Comparison of ENCODE assay signal across 13 cellular contexts in the genomic region with DNA sequence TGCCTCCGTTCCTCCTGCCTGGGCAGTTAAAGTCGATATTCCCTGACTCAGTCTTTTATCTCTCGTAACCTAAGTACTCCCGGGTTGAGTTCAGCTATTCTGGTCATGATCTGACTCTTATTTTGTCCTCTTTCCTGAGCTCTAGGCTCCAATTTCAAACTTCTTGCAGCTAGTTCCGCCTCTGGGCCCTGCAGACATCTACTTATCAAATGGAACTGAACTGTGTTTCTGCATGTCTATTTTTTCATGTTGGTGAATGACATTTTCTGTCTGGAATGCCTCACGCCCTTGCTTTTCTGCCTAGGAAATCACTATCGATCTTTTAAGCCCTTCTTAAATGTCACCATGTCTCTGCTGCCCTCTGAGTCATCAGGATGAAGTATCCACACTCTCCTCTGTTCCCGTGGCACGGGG.
DNase-seq lines count a peak whose midpoint lies in the region; ATAC-seq, FAIRE-seq and TF ChIP-seq lines count a peak whose summit lies in the region.
"Had no signal": no experiment of that assay in that cellular context is flagged by ENCODE, and none has a peak within 500 bp of the region (broad histone marks: within the 10 kb centered on the region; RNA-seq: fewer than 3 reads in every experiment).

No MANE protein-coding gene starts in this region.

- no peaks in the 10 kb centered on the region for H3K9me3 ChIP-seq in adipocyte (ENCODE audit: control insufficient read depth, low read length)
- H3K9me3 ChIP-seq in sigmoid colon: no peaks in the 10 kb centered on the region

- peak overlapping the region; percentile 81 for H3K9ac ChIP-seq in adipocyte (ENCODE audit: low read length)
- H3K9ac ChIP-seq: KMS-11 had no signal

- no peak for FAIRE-seq in frontal cortex (lab: Jason Lieb, UNC)
- FAIRE-seq: GM12892 had no signal

- H3K27ac ChIP-seq in sigmoid colon: peak overlapping the region in 3 of 4 donors; percentile 63 to 75 (median 74)
- H3K27ac ChIP-seq: KMS-11 had no signal

- peak; percentile 21 for ATAC-seq in Right ventricle myocardium superior (ENCODE audit: poor library complexity)

- no peak for TF ChIP-seq CTCF in sigmoid colon (IDR thresholded peaks at IDR 0.05)

- WGBS in sigmoid colon, 2 donors: 84 to 87% methylated on average over 9 of the region's 9 CpGs

- H3K4me1 ChIP-seq in adipocyte (ENCODE audit: control insufficient read depth, insufficient read depth, low read length) (peaks cover 46% of the 10 kb centered on the region), sigmoid colon (peaks cover 0 to 53% (median 48%) of the 10 kb centered on the region in 4 donors)

- H3K4me3 ChIP-seq in adipocyte (ENCODE audit: low read length): no peak overlapping the region
- no peak overlapping the region for H3K4me3 ChIP-seq in sigmoid colon

- DNase-seq in EL (peak; percentile 71), adipocyte (ENCODE audit: low read depth) (peak; percentile 47), Right ventricle myocardium superior (no peak), sigmoid colon (no peak), frontal cortex (ENCODE audit: low spot score in 2 of 2) (no peak), NCI-H82 treated with DMSO at 0.1 percent for 48 hours (lab: John Stamatoyannopoulos, UW; ENCODE audit: unreplicated experiment) (no peak), DMS114 treated with DMSO at 0.1 percent for 48 hours (lab: John Stamatoyannopoulos, UW; ENCODE audit: unreplicated experiment) (no peak)
- no peak for DNase-seq in activated T-cell treated with anti-CD3 and anti-CD28 coated beads, Interleukin-2, amount 50 U/mL, for 1 hour
- DNase-seq: activated CD4-positive, alpha-beta T cell treated with anti-CD3 and anti-CD28 coated beads, Interleukin-2, amount 50 U/mL, for 48 hours; CD4-positive, alpha-beta memory T cell; effector memory CD4-positive, alpha-beta T cell had no signal

- TF ChIP-seq EP300 in sigmoid colon (IDR thresholded peaks at IDR 0.05): no peak

- H3K27me3 ChIP-seq in adipocyte (replicated peaks; ENCODE audit: control insufficient read depth, insufficient read depth, low read length) (no peaks in the 10 kb centered on the region), sigmoid colon (no peaks in the 10 kb centered on the region)

- no peak for TF ChIP-seq POLR2A in sigmoid colon (IDR thresholded peaks at IDR 0.05)

- H3K36me3 ChIP-seq in adipocyte (ENCODE audit: control insufficient read depth, insufficient read depth, low read length, severe bottlenecking): no peaks in the 10 kb centered on the region
- no peaks in the 10 kb centered on the region for H3K36me3 ChIP-seq in sigmoid colon

- intact Hi-C loops in Right ventricle myocardium superior (cut with DNase I) (no loop called here), sigmoid colon (cut with DNase I) (no loop called here)

Comparison
In these comparisons a context has a peak if more than half of its experiments do, and no peak if none do; other contexts are left out.
1. DNase-seq: peak in EL (single experiment) and adipocyte (single experiment); none in Right ventricle myocardium superior (single experiment), sigmoid colon (single experiment), activated T-cell treated with anti-CD3 and anti-CD28 coated beads, Interleukin-2, amount 50 U/mL, for 1 hour (single experiment), frontal cortex (0 of 2), NCI-H82 treated with DMSO at 0.1 percent for 48 hours (single experiment) and DMS114 treated with DMSO at 0.1 percent for 48 hours (single experiment).